ENCODE assay signal across 19 cellular contexts in genomic region chr13:31814523-31814922, GRCh38.
"Had no signal": no experiment of that assay in that cellular context is flagged by ENCODE, and none has a peak within 500 bp of the region (broad histone marks: within the 10 kb centered on the region; RNA-seq: fewer than 3 reads in every experiment).

No MANE protein-coding gene starts in this region.

- H3K27ac Mint-ChIP-seq: activated naive CD4-positive, alpha-beta T cell treated with anti-CD3 and anti-CD28 coated beads, Interleukin-2, amount 10 ng/mL, durations not matched to agents 7 days and 5 days; activated naive CD8-positive, alpha-beta T cell treated with anti-CD3 and anti-CD28 coated beads, Interleukin-2, amount 50 U/mL, for 24 hours; memory B cell had no signal

- H3K4me3 Mint-ChIP-seq: activated naive CD4-positive, alpha-beta T cell treated with anti-CD3 and anti-CD28 coated beads, Interleukin-2, amount 10 ng/mL, durations not matched to agents 7 days and 5 days; activated naive CD8-positive, alpha-beta T cell treated with anti-CD3 and anti-CD28 coated beads, Interleukin-2, amount 50 U/mL, for 24 hours; memory B cell; T-helper 2 cell treated with Interferon-gamma antibody and Interleukin-4, amounts not matched to agents 5 μg/mL and 100 μg/mL, for 36 hours had no signal

- H3K36me3 Mint-ChIP-seq: activated naive CD4-positive, alpha-beta T cell treated with anti-CD3 and anti-CD28 coated beads, Interleukin-2, amount 10 ng/mL, durations not matched to agents 7 days and 5 days had no signal

- DNase-seq: activated CD4-positive, alpha-beta T cell treated with anti-CD3 and anti-CD28 coated beads, Interleukin-2, amount 50 U/mL, for 4 hours; activated CD8-positive, alpha-beta memory T cell treated with anti-CD3 and anti-CD28 coated beads, Interleukin-2, amount 50 U/mL, for 48 hours; activated effector memory CD4-positive, alpha-beta T cell treated with Interleukin-2 at 50 U/mL for 16 hours; activated naive CD4-positive, alpha-beta T cell treated with anti-CD3 and anti-CD28 coated beads, Interleukin-2, amount 10 ng/mL, durations not matched to agents 7 days and 5 days; activated naive CD8-positive, alpha-beta T cell treated with anti-CD3 and anti-CD28 coated beads, Interleukin-2, amount 50 U/mL, for 24 hours; activated T-cell treated with anti-CD3 and anti-CD28 coated beads, Interleukin-2, amount 50 U/mL, for 48 hours; cerebellar nuclear complex; erythroblast; foreskin fibroblast; heart right ventricle; left colon; mucosa of descending colon; nucleus accumbens; right cardiac atrium; stimulated activated CD4-positive, alpha-beta T cell treated with anti-CD3 and anti-CD28 coated beads, Interleukin-4, amount 100 ng/mL, for 24 hours; stimulated activated naive CD8-positive, alpha-beta T cell treated with anti-CD3 and anti-CD28 coated beads, Interleukin-15, Interleukin-2, amounts not matched to agents 100 U/mL and 50 U/mL, for 24 hours; upper lobe of left lung had no signal

- H3K4me1 Mint-ChIP-seq: activated naive CD4-positive, alpha-beta T cell treated with anti-CD3 and anti-CD28 coated beads, Interleukin-2, amount 10 ng/mL, durations not matched to agents 7 days and 5 days; activated naive CD8-positive, alpha-beta T cell treated with anti-CD3 and anti-CD28 coated beads, Interleukin-2, amount 50 U/mL, for 24 hours; memory B cell had no signal

- ATAC-seq: activated naive CD8-positive, alpha-beta T cell treated with anti-CD3 and anti-CD28 coated beads, Interleukin-2, amount 50 U/mL, for 24 hours; heart right ventricle; left colon; mucosa of descending colon; right cardiac atrium; stimulated activated naive CD8-positive, alpha-beta T cell treated with anti-CD3 and anti-CD28 coated beads, Interleukin-15, Interleukin-2, amounts not matched to agents 100 U/mL and 50 U/mL, for 24 hours had no signal
